ENCODE assay signal across 18 cellular contexts in the genomic region with DNA sequence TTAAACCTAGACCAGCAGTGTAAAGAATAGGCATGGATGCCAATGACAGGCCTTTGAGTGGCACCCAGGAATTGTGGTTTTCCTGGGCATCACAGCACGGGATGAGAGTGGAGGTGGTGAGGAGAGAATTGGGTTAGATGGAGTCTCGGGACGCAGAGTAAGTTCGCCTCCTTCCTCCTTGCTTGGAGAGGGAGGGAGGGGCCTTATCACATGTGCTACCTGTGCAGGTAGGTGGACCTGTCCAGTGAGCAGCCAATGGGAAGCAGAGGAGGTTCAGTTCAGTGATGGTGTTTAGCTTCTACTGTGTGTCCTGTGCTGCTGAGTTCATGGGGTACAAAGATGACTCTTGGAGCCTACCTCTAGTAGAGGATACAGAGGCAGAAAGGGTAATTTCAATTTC.
"Had no signal": no experiment of that assay in that cellular context is flagged by ENCODE, and none has a peak within 500 bp of the region (broad histone marks: within the 10 kb centered on the region; RNA-seq: fewer than 3 reads in every experiment).

No MANE protein-coding gene starts in this region.

- FAIRE-seq: colon had no signal

- DNase-seq: activated CD4-positive, alpha-beta T cell treated with anti-CD3 and anti-CD28 coated beads for 4 hours; activated CD8-positive, alpha-beta memory T cell treated with anti-CD3 and anti-CD28 coated beads, Interleukin-2, amount 50 U/mL, for 48 hours; activated CD8-positive, alpha-beta T cell treated with anti-CD3 and anti-CD28 coated beads, Interleukin-2, amount 10 ng/mL, durations not matched to agents 7 days and 5 days; activated naive CD4-positive, alpha-beta T cell treated with anti-CD3 and anti-CD28 coated beads for 36 hours; amygdala; effector CD4-positive, alpha-beta T cell; foreskin melanocyte; islet precursor cell; mesenchymal stem cell; ovary; T1000 had no signal

- H3K27me3 Mint-ChIP-seq: type B pancreatic cell had no signal

- H3K27ac Mint-ChIP-seq: activated CD8-positive, alpha-beta T cell treated with anti-CD3 and anti-CD28 coated beads, Interleukin-2, amount 10 ng/mL, durations not matched to agents 7 days and 5 days; activated naive CD4-positive, alpha-beta T cell treated with anti-CD3 and anti-CD28 coated beads for 36 hours; activated T-helper 1 cell treated with anti-CD3 and anti-CD28 coated beads, Interleukin-12 subunit alpha, Interleukin-12 subunit beta, Interleukin-2, Interleukin-4 antibody, amounts not matched to agents 30 ng/mL and 10 ng/mL and 1 ng/mL, durations not matched to agents 14 hours and 24 hours and 36 hours; type B pancreatic cell had no signal

- H3K27ac ChIP-seq: cardiac muscle cell, SJSA1, skin epidermis had no signal

- H3K9me3 Mint-ChIP-seq: activated naive CD4-positive, alpha-beta T cell treated with anti-CD3 and anti-CD28 coated beads for 36 hours; activated T-helper 1 cell treated with anti-CD3 and anti-CD28 coated beads, Interleukin-12 subunit alpha, Interleukin-12 subunit beta, Interleukin-2, Interleukin-4 antibody, amounts not matched to agents 30 ng/mL and 10 ng/mL and 1 ng/mL, durations not matched to agents 14 hours and 24 hours and 36 hours; type B pancreatic cell had no signal

- H3K36me3 Mint-ChIP-seq: type B pancreatic cell had no signal

- H3K4me3 ChIP-seq: cardiac muscle cell, ovary, SJSA1, skin epidermis had no signal

- H3K27me3 ChIP-seq: cardiac muscle cell, ovary, SJSA1 had no signal

- ATAC-seq: activated CD8-positive, alpha-beta T cell treated with anti-CD3 and anti-CD28 coated beads, Interleukin-2, amount 10 ng/mL, durations not matched to agents 7 days and 5 days; left lobe of liver had no signal

- H3K4me3 Mint-ChIP-seq: activated CD8-positive, alpha-beta T cell treated with anti-CD3 and anti-CD28 coated beads, Interleukin-2, amount 10 ng/mL, durations not matched to agents 7 days and 5 days; activated naive CD4-positive, alpha-beta T cell treated with anti-CD3 and anti-CD28 coated beads for 36 hours; activated T-helper 1 cell treated with anti-CD3 and anti-CD28 coated beads, Interleukin-12 subunit alpha, Interleukin-12 subunit beta, Interleukin-2, Interleukin-4 antibody, amounts not matched to agents 30 ng/mL and 10 ng/mL and 1 ng/mL, durations not matched to agents 14 hours and 24 hours and 36 hours; type B pancreatic cell had no signal

- H3K36me3 ChIP-seq: cardiac muscle cell, ovary, SJSA1 had no signal
